ENCODE assay signal across 1 cellular context in the genomic region with DNA sequence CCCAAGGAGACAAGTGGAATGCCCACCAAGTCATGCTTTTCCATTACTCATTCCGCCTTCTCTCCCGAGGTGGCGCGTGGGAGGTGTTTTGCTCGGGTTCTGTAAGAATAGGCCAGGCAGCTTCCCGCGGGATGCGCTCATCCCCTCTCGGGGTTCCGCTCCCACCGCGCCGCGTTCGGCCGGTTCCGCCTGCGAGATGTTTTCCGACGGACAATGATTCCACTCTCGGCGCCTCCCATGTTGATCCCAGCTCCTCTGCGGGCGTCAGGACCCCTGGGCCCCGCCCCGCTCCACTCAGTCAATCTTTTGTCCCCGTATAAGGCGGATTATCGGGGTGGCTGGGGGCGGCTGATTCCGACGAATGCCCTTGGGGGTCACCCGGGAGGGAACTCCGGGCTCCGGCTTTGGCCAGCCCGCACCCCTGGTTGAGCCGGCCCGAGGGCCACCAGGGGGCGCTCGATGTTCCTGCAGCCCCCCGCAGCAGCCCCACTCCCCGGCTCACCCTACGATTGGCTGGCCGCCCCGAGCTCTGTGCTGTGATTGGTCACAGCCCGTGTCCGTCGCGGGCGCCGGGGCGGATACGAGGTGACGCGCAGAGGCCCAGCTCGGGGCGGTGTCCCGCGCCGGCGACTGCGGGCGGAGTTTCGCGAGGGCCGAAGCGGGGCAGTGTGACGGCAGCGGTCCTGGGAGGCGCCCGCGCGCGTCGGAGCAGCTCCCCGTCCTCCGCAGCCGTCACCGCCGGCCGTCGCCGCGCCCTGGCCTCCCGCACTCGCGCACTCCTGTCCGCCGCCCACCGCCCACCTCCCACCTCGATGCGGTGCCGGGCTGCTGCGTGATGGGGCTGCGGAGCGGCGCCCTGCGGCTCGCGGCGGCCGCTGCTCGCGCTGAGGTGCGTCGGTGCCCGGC.
TF ChIP-seq lines count a peak whose summit lies in the region.

KIF1B (plus strand) TSS at position 666 of the 906 bp plus-strand sequence. CDS start 21,759 bp downstream, outside the sequence.

TF ChIP-seq in GM12878, 131 proteins besides CTCF, POLR2A, EP300 and RAD21 (continued from another document and continues in another):
- TF ChIP-seq, protein P1, sequence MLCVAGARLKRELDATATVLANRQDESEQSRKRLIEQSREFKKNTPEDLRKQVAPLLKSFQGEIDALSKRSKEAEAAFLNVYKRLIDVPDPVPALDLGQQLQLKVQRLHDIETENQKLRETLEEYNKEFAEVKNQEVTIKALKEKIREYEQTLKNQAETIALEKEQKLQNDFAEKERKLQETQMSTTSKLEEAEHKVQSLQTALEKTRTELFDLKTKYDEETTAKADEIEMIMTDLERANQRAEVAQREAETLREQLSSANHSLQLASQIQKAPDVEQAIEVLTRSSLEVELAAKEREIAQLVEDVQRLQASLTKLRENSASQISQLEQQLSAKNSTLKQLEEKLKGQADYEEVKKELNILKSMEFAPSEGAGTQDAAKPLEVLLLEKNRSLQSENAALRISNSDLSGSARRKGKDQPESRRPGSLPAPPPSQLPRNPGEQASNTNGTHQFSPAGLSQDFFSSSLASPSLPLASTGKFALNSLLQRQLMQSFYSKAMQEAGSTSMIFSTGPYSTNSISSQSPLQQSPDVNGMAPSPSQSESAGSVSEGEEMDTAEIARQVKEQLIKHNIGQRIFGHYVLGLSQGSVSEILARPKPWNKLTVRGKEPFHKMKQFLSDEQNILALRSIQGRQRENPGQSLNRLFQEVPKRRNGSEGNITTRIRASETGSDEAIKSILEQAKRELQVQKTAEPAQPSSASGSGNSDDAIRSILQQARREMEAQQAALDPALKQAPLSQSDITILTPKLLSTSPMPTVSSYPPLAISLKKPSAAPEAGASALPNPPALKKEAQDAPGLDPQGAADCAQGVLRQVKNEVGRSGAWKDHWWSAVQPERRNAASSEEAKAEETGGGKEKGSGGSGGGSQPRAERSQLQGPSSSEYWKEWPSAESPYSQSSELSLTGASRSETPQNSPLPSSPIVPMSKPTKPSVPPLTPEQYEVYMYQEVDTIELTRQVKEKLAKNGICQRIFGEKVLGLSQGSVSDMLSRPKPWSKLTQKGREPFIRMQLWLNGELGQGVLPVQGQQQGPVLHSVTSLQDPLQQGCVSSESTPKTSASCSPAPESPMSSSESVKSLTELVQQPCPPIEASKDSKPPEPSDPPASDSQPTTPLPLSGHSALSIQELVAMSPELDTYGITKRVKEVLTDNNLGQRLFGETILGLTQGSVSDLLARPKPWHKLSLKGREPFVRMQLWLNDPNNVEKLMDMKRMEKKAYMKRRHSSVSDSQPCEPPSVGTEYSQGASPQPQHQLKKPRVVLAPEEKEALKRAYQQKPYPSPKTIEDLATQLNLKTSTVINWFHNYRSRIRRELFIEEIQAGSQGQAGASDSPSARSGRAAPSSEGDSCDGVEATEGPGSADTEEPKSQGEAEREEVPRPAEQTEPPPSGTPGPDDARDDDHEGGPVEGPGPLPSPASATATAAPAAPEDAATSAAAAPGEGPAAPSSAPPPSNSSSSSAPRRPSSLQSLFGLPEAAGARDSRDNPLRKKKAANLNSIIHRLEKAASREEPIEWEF (IDR thresholded peaks at IDR 0.05; ENCODE audit: insufficient replicate concordance, low read depth, low read length): no peak
- TF ChIP-seq SP1 (IDR thresholded peaks at IDR 0.05; ENCODE audit: low read depth, low read length) (peak; percentile 98), MYC (IDR thresholded peaks at IDR 0.05; ENCODE audit: insufficient read depth, insufficient read length, insufficient replicate concordance, low read length, severe bottlenecking) (peak; percentile 40), IKZF1 (conservative IDR thresholded peaks at IDR 0.05) (peak; percentile 89), E2F8 (IDR thresholded peaks at IDR 0.05; ENCODE audit: low read depth, partially characterized antibody) (no peak), EGR1 (IDR thresholded peaks at IDR 0.05; ENCODE audit: borderline replicate concordance in 1 of 2, low read depth in 2 of 2, low read length in 2 of 2) (no peak), FOXK2 (IDR thresholded peaks at IDR 0.05) (no peak), MXI1 (IDR thresholded peaks at IDR 0.05; ENCODE audit: low read depth, low read length) (0 out of 2 replicates have a peak, but pooled peaks have one; percentile 13), NR2F1 (conservative IDR thresholded peaks at IDR 0.05) (peak; percentile 87), SUZ12 (IDR thresholded peaks at IDR 0.05; ENCODE audit: unreplicated experiment) (no peak), PKNOX1 (IDR thresholded peaks at IDR 0.05) (peak; percentile 99), STAT3 (IDR thresholded peaks at IDR 0.05; ENCODE audit: low read depth, low read length) (no peak), SIX5 (IDR thresholded peaks at IDR 0.05; ENCODE audit: low read depth, low read length, severe bottlenecking) (no peak), ZNF622 (IDR thresholded peaks at IDR 0.05) (no peak), JUND (IDR thresholded peaks at IDR 0.05; ENCODE audit: low read depth, low read length) (no peak), PBX3 (IDR thresholded peaks at IDR 0.05; ENCODE audit: insufficient replicate concordance, low read depth, low read length) (peak; percentile 100), SMARCA5 (IDR thresholded peaks at IDR 0.05) (peak; percentile 79)
- TF ChIP-seq, protein P2, sequence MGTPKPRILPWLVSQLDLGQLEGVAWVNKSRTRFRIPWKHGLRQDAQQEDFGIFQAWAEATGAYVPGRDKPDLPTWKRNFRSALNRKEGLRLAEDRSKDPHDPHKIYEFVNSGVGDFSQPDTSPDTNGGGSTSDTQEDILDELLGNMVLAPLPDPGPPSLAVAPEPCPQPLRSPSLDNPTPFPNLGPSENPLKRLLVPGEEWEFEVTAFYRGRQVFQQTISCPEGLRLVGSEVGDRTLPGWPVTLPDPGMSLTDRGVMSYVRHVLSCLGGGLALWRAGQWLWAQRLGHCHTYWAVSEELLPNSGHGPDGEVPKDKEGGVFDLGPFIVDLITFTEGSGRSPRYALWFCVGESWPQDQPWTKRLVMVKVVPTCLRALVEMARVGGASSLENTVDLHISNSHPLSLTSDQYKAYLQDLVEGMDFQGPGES (IDR thresholded peaks at IDR 0.05): peak; percentile 94
- TF ChIP-seq, protein P3, sequence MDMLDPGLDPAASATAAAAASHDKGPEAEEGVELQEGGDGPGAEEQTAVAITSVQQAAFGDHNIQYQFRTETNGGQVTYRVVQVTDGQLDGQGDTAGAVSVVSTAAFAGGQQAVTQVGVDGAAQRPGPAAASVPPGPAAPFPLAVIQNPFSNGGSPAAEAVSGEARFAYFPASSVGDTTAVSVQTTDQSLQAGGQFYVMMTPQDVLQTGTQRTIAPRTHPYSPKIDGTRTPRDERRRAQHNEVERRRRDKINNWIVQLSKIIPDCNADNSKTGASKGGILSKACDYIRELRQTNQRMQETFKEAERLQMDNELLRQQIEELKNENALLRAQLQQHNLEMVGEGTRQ (IDR thresholded peaks at IDR 0.05; ENCODE audit: borderline replicate concordance, low read depth, low read length): no peak
- TF ChIP-seq, protein P4, sequence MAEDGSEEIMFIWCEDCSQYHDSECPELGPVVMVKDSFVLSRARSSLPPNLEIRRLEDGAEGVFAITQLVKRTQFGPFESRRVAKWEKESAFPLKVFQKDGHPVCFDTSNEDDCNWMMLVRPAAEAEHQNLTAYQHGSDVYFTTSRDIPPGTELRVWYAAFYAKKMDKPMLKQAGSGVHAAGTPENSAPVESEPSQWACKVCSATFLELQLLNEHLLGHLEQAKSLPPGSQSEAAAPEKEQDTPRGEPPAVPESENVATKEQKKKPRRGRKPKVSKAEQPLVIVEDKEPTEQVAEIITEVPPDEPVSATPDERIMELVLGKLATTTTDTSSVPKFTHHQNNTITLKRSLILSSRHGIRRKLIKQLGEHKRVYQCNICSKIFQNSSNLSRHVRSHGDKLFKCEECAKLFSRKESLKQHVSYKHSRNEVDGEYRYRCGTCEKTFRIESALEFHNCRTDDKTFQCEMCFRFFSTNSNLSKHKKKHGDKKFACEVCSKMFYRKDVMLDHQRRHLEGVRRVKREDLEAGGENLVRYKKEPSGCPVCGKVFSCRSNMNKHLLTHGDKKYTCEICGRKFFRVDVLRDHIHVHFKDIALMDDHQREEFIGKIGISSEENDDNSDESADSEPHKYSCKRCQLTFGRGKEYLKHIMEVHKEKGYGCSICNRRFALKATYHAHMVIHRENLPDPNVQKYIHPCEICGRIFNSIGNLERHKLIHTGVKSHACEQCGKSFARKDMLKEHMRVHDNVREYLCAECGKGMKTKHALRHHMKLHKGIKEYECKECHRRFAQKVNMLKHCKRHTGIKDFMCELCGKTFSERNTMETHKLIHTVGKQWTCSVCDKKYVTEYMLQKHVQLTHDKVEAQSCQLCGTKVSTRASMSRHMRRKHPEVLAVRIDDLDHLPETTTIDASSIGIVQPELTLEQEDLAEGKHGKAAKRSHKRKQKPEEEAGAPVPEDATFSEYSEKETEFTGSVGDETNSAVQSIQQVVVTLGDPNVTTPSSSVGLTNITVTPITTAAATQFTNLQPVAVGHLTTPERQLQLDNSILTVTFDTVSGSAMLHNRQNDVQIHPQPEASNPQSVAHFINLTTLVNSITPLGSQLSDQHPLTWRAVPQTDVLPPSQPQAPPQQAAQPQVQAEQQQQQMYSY (CRISPR knock-in tag; IDR thresholded peaks at IDR 0.05): no peak
- TF ChIP-seq, protein P5, sequence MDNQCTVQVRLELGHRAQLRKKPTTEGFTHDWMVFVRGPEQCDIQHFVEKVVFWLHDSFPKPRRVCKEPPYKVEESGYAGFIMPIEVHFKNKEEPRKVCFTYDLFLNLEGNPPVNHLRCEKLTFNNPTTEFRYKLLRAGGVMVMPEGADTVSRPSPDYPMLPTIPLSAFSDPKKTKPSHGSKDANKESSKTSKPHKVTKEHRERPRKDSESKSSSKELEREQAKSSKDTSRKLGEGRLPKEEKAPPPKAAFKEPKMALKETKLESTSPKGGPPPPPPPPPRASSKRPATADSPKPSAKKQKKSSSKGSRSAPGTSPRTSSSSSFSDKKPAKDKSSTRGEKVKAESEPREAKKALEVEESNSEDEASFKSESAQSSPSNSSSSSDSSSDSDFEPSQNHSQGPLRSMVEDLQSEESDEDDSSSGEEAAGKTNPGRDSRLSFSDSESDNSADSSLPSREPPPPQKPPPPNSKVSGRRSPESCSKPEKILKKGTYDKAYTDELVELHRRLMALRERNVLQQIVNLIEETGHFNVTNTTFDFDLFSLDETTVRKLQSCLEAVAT (IDR thresholded peaks at IDR 0.05): peak; percentile 65
- TF ChIP-seq, protein P6, sequence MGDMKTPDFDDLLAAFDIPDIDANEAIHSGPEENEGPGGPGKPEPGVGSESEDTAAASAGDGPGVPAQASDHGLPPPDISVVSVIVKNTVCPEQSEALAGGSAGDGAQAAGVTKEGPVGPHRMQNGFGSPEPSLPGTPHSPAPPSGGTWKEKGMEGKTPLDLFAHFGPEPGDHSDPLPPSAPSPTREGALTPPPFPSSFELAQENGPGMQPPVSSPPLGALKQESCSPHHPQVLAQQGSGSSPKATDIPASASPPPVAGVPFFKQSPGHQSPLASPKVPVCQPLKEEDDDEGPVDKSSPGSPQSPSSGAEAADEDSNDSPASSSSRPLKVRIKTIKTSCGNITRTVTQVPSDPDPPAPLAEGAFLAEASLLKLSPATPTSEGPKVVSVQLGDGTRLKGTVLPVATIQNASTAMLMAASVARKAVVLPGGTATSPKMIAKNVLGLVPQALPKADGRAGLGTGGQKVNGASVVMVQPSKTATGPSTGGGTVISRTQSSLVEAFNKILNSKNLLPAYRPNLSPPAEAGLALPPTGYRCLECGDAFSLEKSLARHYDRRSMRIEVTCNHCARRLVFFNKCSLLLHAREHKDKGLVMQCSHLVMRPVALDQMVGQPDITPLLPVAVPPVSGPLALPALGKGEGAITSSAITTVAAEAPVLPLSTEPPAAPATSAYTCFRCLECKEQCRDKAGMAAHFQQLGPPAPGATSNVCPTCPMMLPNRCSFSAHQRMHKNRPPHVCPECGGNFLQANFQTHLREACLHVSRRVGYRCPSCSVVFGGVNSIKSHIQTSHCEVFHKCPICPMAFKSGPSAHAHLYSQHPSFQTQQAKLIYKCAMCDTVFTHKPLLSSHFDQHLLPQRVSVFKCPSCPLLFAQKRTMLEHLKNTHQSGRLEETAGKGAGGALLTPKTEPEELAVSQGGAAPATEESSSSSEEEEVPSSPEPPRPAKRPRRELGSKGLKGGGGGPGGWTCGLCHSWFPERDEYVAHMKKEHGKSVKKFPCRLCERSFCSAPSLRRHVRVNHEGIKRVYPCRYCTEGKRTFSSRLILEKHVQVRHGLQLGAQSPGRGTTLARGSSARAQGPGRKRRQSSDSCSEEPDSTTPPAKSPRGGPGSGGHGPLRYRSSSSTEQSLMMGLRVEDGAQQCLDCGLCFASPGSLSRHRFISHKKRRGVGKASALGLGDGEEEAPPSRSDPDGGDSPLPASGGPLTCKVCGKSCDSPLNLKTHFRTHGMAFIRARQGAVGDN (IDR thresholded peaks at IDR 0.05): peak; percentile 51
